1 cellular context compared by ENCODE assay signal in genomic region chr7:36852017-36852416, GRCh38.
TF ChIP-seq lines count a peak whose summit lies in the region.

No MANE protein-coding gene starts in this region.

TF ChIP-seq in HepG2, 621 proteins besides CTCF, POLR2A, EP300 and RAD21 (continued from another document):
- TF ChIP-seq HOMEZ (CRISPR knock-in tag; IDR thresholded peaks at IDR 0.05; ENCODE audit: low read depth): no peak
- TF ChIP-seq ZC3H13 (CRISPR knock-in tag; IDR thresholded peaks at IDR 0.05): no peak
- TF ChIP-seq ZNF740 (CRISPR knock-in tag; IDR thresholded peaks at IDR 0.05): no peak
- TF ChIP-seq STAT5B (CRISPR knock-in tag; IDR thresholded peaks at IDR 0.05): no peak
- TF ChIP-seq, protein P1, sequence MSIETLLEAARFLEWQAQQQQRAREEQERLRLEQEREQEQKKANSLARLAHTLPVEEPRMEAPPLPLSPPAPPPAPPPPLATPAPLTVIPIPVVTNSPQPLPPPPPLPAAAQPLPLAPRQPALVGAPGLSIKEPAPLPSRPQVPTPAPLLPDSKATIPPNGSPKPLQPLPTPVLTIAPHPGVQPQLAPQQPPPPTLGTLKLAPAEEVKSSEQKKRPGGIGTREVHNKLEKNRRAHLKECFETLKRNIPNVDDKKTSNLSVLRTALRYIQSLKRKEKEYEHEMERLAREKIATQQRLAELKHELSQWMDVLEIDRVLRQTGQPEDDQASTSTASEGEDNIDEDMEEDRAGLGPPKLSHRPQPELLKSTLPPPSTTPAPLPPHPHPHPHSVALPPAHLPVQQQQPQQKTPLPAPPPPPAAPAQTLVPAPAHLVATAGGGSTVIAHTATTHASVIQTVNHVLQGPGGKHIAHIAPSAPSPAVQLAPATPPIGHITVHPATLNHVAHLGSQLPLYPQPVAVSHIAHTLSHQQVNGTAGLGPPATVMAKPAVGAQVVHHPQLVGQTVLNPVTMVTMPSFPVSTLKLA (IDR thresholded peaks at IDR 0.05): no peak
